23 cellular contexts compared by ENCODE assay signal in the genomic region with DNA sequence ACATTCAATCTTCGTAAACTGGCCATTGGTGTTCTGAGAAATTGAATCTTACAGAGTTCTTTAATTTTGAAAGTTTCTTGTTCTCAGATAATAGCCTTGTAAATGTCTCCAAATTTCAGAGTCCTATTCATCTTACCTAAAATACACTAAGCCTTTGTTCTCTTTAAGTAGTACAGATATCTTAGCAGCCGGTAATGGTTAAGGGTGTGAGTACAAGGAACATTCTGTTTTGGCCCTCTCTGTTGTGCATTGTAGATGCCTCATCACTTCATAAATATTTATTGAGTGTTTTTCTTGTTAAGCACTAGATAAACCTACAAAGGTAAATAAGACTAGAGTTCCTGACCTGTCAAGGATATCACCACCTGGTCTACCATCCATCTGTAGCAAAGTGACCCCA.
"Had no signal": no experiment of that assay in that cellular context is flagged by ENCODE, and none has a peak within 500 bp of the region (broad histone marks: within the 10 kb centered on the region; RNA-seq: fewer than 3 reads in every experiment).

No MANE protein-coding gene starts in this region.

- DNase-seq: activated B cell treated with CpG ODN at 0.5 μM for 24 hours; activated CD8-positive, alpha-beta T cell treated with anti-CD3 and anti-CD28 coated beads, Interleukin-2, amount 10 ng/mL, durations not matched to agents 7 days and 5 days; activated naive CD4-positive, alpha-beta T cell; activated T-cell treated with anti-CD3 and anti-CD28 coated beads for 4 hours; activated T-cell treated with anti-CD3 and anti-CD28 coated beads, Interleukin-2, amount 50 U/mL, for 72 hours; anterior cingulate cortex; dermis blood vessel endothelial cell; effector CD8-positive, alpha-beta T cell; erythroblast; head of caudate nucleus; hippocampal formation; left cardiac atrium; left ventricle myocardium superior; pancreas; retina; sigmoid colon; small intestine; stimulated activated CD4-positive, alpha-beta T cell treated with anti-CD3 and anti-CD28 coated beads, Interleukin-4, amount 100 ng/mL, for 24 hours; trophoblast cell had no signal

- H3K36me3 ChIP-seq: pancreas, prostate gland, thoracic aorta had no signal

- H3K27ac ChIP-seq: pancreas, prostate gland, sigmoid colon, thoracic aorta had no signal

- H3K4me1 ChIP-seq: pancreas, prostate gland, sigmoid colon had no signal

- H3K27me3 ChIP-seq: pancreas, sigmoid colon had no signal

- ATAC-seq: activated CD8-positive, alpha-beta T cell treated with anti-CD3 and anti-CD28 coated beads, Interleukin-2, amount 10 ng/mL, durations not matched to agents 7 days and 5 days; activated naive CD4-positive, alpha-beta T cell treated with anti-CD3 and anti-CD28 coated beads, Interleukin-2, amount 50 U/mL, for 72 hours; activated T-cell treated with anti-CD3 and anti-CD28 coated beads, Interleukin-2, amount 50 U/mL, for 72 hours; left cardiac atrium; left ventricle myocardium superior; pancreas; stimulated activated effector memory CD8-positive, alpha-beta T cell treated with anti-CD3 and anti-CD28 coated beads, Interleukin-12 subunit alpha, Interleukin-12 subunit beta, amount 100 ng/mL, for 72 hours had no signal

- H3K4me3 ChIP-seq: pancreas, prostate gland, sigmoid colon, thoracic aorta had no signal

- H3K9me3 ChIP-seq: pancreas, prostate gland, sigmoid colon, thoracic aorta had no signal
